In genomic region chr11:129425214-129425613, GRCh38 we compare ENCODE assay signal across 1 cellular context.
TF ChIP-seq lines count a peak whose summit lies in the region.

No MANE protein-coding gene starts in this region.

TF ChIP-seq in HepG2, 621 proteins besides CTCF, POLR2A, EP300 and RAD21:
- 0 out of 2 replicates have a peak, but pooled peaks have one; percentile 12 for TF ChIP-seq MNT (IDR thresholded peaks at IDR 0.05)
- TF ChIP-seq TOE1 (CRISPR knock-in tag; IDR thresholded peaks at IDR 0.05), result no peak
